ENCODE assay signal across 6 cellular contexts in genomic region chr10:133379801-133380666, GRCh38. TPM values are rescaled to one million over a fixed set of nuclear protein-coding genes. Genes with fewer than 3 reads are reported as not detected.
A peak's percentile ranks its signal among the peaks of the same experiment; 100 is the strongest.
DNase-seq lines count a peak whose midpoint lies in the region; TF ChIP-seq lines count a peak whose summit lies in the region.

No MANE protein-coding gene starts in this region.

- H3K4me1 ChIP-seq in MM.1S (ENCODE audit: low read length) (no peaks in the 10 kb centered on the region), stomach (peaks cover 14 to 32% (median 30%) of the 10 kb centered on the region in 4 donors)

- no peaks in the 10 kb centered on the region for H3K9me2 ChIP-seq in MM.1S (replicated peaks; ENCODE audit: insufficient read depth, low read length)

- intact Hi-C loops in stomach (cut with DNase I; ENCODE audit: low total_unique reads): no loop called here

- peak overlapping the region; percentile 82 for H3K4me2 ChIP-seq in MM.1S (ENCODE audit: low read depth, low read length)

- H3K9ac ChIP-seq in MM.1S (ENCODE audit: low read length): peak overlapping the region; percentile 66; the same call in 1 of the 2 replicates

- H3K36me3 ChIP-seq in MM.1S (replicated peaks; ENCODE audit: insufficient read depth, low read length) (no peaks in the 10 kb centered on the region), stomach (peaks cover 0 to 33% (median 27%) of the 10 kb centered on the region in 4 donors)

- H3K27me3 ChIP-seq in MM.1S (replicated peaks; ENCODE audit: insufficient read depth, low read length) (peaks cover 10% of the 10 kb centered on the region; the same call in 1 of the 2 replicates), stomach (no peaks in the 10 kb centered on the region)

- no peaks in the 10 kb centered on the region for H4K20me1 ChIP-seq in MM.1S (ENCODE audit: insufficient read depth, low read length)

- DNase-seq in MM.1S (no peak), fibroblast of villous mesenchyme (ENCODE audit: low read depth) (no peak), stomach (no peak), GF-D8 (lab: John Stamatoyannopoulos, UW) (no peak), NCI-H774 (lab: John Stamatoyannopoulos, UW) (no peak), NCI-H2196 treated with DMSO at 0.1 percent for 48 hours (lab: John Stamatoyannopoulos, UW; ENCODE audit: unreplicated experiment) (no peak)

- no peaks in the 10 kb centered on the region for H3F3A ChIP-seq in MM.1S (ENCODE audit: insufficient read depth, low read length)

- 0 out of 2 replicates have a peak, but pooled peaks cover 3% of the 10 kb centered on the region for H3K79me2 ChIP-seq in MM.1S (ENCODE audit: low read length)

- 90 to 93% (median 92%) methylated on average over 16 to 36 of the region's 36 CpGs for WGBS in stomach, 5 donors

- TF ChIP-seq CTCF in MM.1S (IDR thresholded peaks at IDR 0.05; ENCODE audit: low read length) (no peak), fibroblast of villous mesenchyme (IDR thresholded peaks at IDR 0.05; ENCODE audit: insufficient read depth, low read depth, low read length) (no peak), stomach (IDR thresholded peaks at IDR 0.05) (no peak)

- H3K27ac ChIP-seq in MM.1S (ENCODE audit: low read length) (peak overlapping the region; percentile 16; the same call in 1 of the 2 replicates), stomach (peak overlapping the region in 4 of 5 donors; percentile 79 to 93 (median 90))

- no peak for TF ChIP-seq POLR2A in stomach (IDR thresholded peaks at IDR 0.05)

- H3K4me3 ChIP-seq in MM.1S (ENCODE audit: low read length) (peak overlapping the region; percentile 67), fibroblast of villous mesenchyme (ENCODE audit: low read depth, low read length) (peak overlapping the region; percentile 63), stomach (peak overlapping the region; percentile 75 to 97 (median 82))

- peak overlapping the region; percentile 69 for H2AFZ ChIP-seq in MM.1S (ENCODE audit: low read length)

- H3K9me3 ChIP-seq in MM.1S (replicated peaks; ENCODE audit: insufficient read depth, low read length) (no peaks in the 10 kb centered on the region), stomach (no peaks in the 10 kb centered on the region)

- no peak for TF ChIP-seq EP300 in stomach (IDR thresholded peaks at IDR 0.05)

RNA-seq across cellular contexts. Expression of gene PAOX, which starts 1.0 kb away (rescaled TPM):
- 6.4 and 7.8 TPM in 2 replicates for total RNA-seq in fibroblast of villous mesenchyme
- total RNA-seq in stomach: 10 to 100 TPM in 4 of 5 donors, 1 to 10 TPM in 1; 3.3 to 40.0 (median 12.9) TPM
- 10 to 100 TPM in 1 of 3 donors, 1 to 10 TPM in 2; 4.7 to 10.3 (median 6.8) TPM for polyA plus RNA-seq in stomach

RNA-seq across cellular contexts. Expression of gene ECHS1, which starts 6.9 kb away (rescaled TPM):
- total RNA-seq in fibroblast of villous mesenchyme (50.3 and 59.6 TPM in 2 replicates), stomach (10 to 100 TPM in 4 of 5 donors, 1 to 10 TPM in 1; 5.3 to 81.7 (median 46.8) TPM)
- 100 to 1,000 TPM in 2 of 3 donors, 10 to 100 TPM in 1; 99.6 to 103 (median 103) TPM for polyA plus RNA-seq in stomach

RNA-seq across cellular contexts. Expression of gene MTG1, which starts 13.9 kb away (rescaled TPM):
- total RNA-seq in fibroblast of villous mesenchyme (22.5 and 35.4 TPM in 2 replicates), stomach (100 to 1,000 TPM in 3 of 5 donors, 10 to 100 TPM in 2; 36.7 to 177 (median 133) TPM)
- polyA plus RNA-seq in stomach: 10 to 100 TPM; 38.8 to 52.9 (median 41.3) TPM

RNA-seq across cellular contexts. Expression of gene FUOM, which starts 22.2 kb away (rescaled TPM):
- 7.3 and 13.2 TPM in 2 replicates for total RNA-seq in fibroblast of villous mesenchyme
- 10 to 100 TPM in 1 of 5 donors, 1 to 10 TPM in 2, not detected in 2; 6.4 to 16.2 (median 7.2) TPM for total RNA-seq in stomach
- polyA plus RNA-seq in stomach: 10 to 100 TPM; 19.6 to 38.3 (median 36.7) TPM

RNA-seq across cellular contexts. Expression of gene PRAP1, which starts 32.9 kb away (rescaled TPM):
- total RNA-seq in fibroblast of villous mesenchyme (not detected in 2 replicates), stomach (10 to 100 TPM in 1 of 5 donors, 1 to 10 TPM in 1, not detected in 3; 4.8 to 13.9 TPM)
- polyA plus RNA-seq in stomach: not detected
